In genomic region chr1:20216574-20216973, GRCh38 we compare ENCODE assay signal across 8 cellular contexts. TPM values are rescaled to one million over a fixed set of nuclear protein-coding genes. Genes with fewer than 3 reads are reported as not detected.
DNase-seq lines count a peak whose midpoint lies in the region; ATAC-seq and TF ChIP-seq lines count a peak whose summit lies in the region.

No MANE protein-coding gene starts in this region.

- H3F3A ChIP-seq in PC-9 (ENCODE audit: insufficient read depth, low read depth) = peaks cover 22% of the 10 kb centered on the region

- H4K20me1 ChIP-seq in DND-41 (ENCODE audit: insufficient read depth, low read length) = no peaks in the 10 kb centered on the region; the same call in 1 of the 2 replicates
- no peaks in the 10 kb centered on the region for H4K20me1 ChIP-seq in PC-9 (ENCODE audit: insufficient read depth)

- no peaks in the 10 kb centered on the region for H3K36me3 ChIP-seq in DND-41 (ENCODE audit: insufficient read depth, low read length)
- no peaks in the 10 kb centered on the region for H3K36me3 ChIP-seq in PC-9 (ENCODE audit: low read depth)

- DNase-seq in DND-41 (peak; percentile 11), HCEC 1CT (peak; percentile 38), PC-9 (no peak), fibroblast of mammary gland (ENCODE audit: low read depth) (peak; percentile 40), GOT3 (lab: John Stamatoyannopoulos, UW) (no peak)

- intact Hi-C loops in PC-9 (cut with micrococcal nuclease; ENCODE audit: unreplicated experiment) = no loop called here

- H3K4me3 ChIP-seq in DND-41 (ENCODE audit: low read depth in 1 of 2, low read length in 2 of 2) (no peak overlapping the region), PC-9 (no peak overlapping the region), fibroblast of mammary gland (ENCODE audit: control insufficient read depth, low read depth, low read length) (no peak overlapping the region)

- no peaks in the 10 kb centered on the region for H3K9me3 ChIP-seq in DND-41 (ENCODE audit: insufficient read depth, low read length, severe bottlenecking)
- peaks cover 5% of the 10 kb centered on the region for H3K9me3 ChIP-seq in PC-9 (ENCODE audit: insufficient read depth, low read depth)

- H2AFZ ChIP-seq in DND-41 (ENCODE audit: low read depth, low read length) = no peak overlapping the region
- no peak overlapping the region for H2AFZ ChIP-seq in PC-9

- no peaks in the 10 kb centered on the region for H3K79me2 ChIP-seq in DND-41 (ENCODE audit: insufficient read depth, low read length)
- no peaks in the 10 kb centered on the region for H3K79me2 ChIP-seq in PC-9 (ENCODE audit: low read depth)

- no peak overlapping the region for H3K9ac ChIP-seq in DND-41 (ENCODE audit: low read depth, low read length)

- H3K27ac ChIP-seq in DND-41 (ENCODE audit: low read length) (no peak overlapping the region), PC-9 (no peak overlapping the region)

- no TSS peak for BruUV-seq in PC-9 (replicated peaks; lab: Mats Ljungman, UMichigan)

- no peak overlapping the region for H3K4me2 ChIP-seq in DND-41 (ENCODE audit: insufficient read depth, low read length)
- no peak overlapping the region for H3K4me2 ChIP-seq in PC-9

- POLR2A ChIA-PET in PC-9 (lab: Charles Lee; ENCODE audit: unreplicated experiment) = no interaction called here

- TF ChIP-seq CTCF in DND-41 (IDR thresholded peaks at IDR 0.05; ENCODE audit: borderline replicate concordance, extremely low read depth, low read length, poor library complexity, severe bottlenecking) = peak; percentile 63
- TF ChIP-seq CTCF in PC-9 (conservative IDR thresholded peaks at IDR 0.05) = peak; percentile 52
- peak; percentile 55 for TF ChIP-seq CTCF in fibroblast of mammary gland (conservative IDR thresholded peaks at IDR 0.05; ENCODE audit: control insufficient read depth, insufficient read depth, low read depth, low read length)

- peak; percentile 69 for ATAC-seq in DND-41 (ENCODE audit: insufficient read depth, low read depth)
- ATAC-seq in HG02852 (IDR thresholded peaks at IDR 0.05; ENCODE audit: unreplicated experiment) = no peak
- no peak for ATAC-seq in GM19351 (IDR thresholded peaks at IDR 0.05; ENCODE audit: unreplicated experiment)
- no peak for ATAC-seq in GM18861 (IDR thresholded peaks at IDR 0.05; ENCODE audit: unreplicated experiment)

- no peaks in the 10 kb centered on the region for H3K9me2 ChIP-seq in PC-9 (ENCODE audit: insufficient read depth)

- CTCF ChIA-PET in PC-9 (lab: Charles Lee) = interaction anchor here (0.6 kb wide), 1 partner anchor 397 kb away, joined by 5 read pairs; no protein-coding TSS in a partner anchor

- H3K4me1 ChIP-seq in DND-41 (ENCODE audit: insufficient read depth, low read length) = no peaks in the 10 kb centered on the region
- peaks cover 27% of the 10 kb centered on the region for H3K4me1 ChIP-seq in PC-9 (replicated peaks; ENCODE audit: insufficient read depth)

- H3K27me3 ChIP-seq in DND-41 (ENCODE audit: insufficient read depth, low read length, poor library complexity) (peaks cover 14% of the 10 kb centered on the region), PC-9 (ENCODE audit: insufficient read depth, low read depth) (no peaks in the 10 kb centered on the region)

RNA-seq across cellular contexts. Expression of gene PLA2G2C, which starts 30.3 kb away (rescaled TPM):
- 0.48 and 0.55 TPM in 2 replicates for total RNA-seq in PC-9 (2021)

RNA-seq across cellular contexts. Expression of gene UBXN10, which starts 30.7 kb away (rescaled TPM):
- 9.4 and 11.9 TPM in 2 replicates for total RNA-seq in PC-9 (2021)

Comparison
In these comparisons a context has a peak if more than half of its experiments do, and no peak if none do; other contexts are left out.
1. DNase-seq: peak in DND-41 (single experiment), HCEC 1CT (single experiment) and fibroblast of mammary gland (single experiment); none in PC-9 (0 of 2) and GOT3 (single experiment).
2. Peak in every context shown above with its lines, with median percentiles within 50 percentile points of each other: CTCF ChIP-seq.